In genomic region chr22:49136041-49136815, GRCh38 we compare ENCODE assay signal across 17 cellular contexts.
DNase-seq lines count a peak whose midpoint lies in the region; ATAC-seq and TF ChIP-seq lines count a peak whose summit lies in the region.
"Had no signal": no experiment of that assay in that cellular context is flagged by ENCODE, and none has a peak within 500 bp of the region (broad histone marks: within the 10 kb centered on the region; RNA-seq: fewer than 3 reads in every experiment).

No MANE protein-coding gene starts in this region.

- H3K4me3 ChIP-seq in HEK293 (ENCODE audit: low read depth, low read length) (no peak overlapping the region), sigmoid colon (no peak overlapping the region), mucosa of descending colon (no peak overlapping the region)
- H3K4me3 ChIP-seq: A549 had no signal

- no peak for TF ChIP-seq EP300 in sigmoid colon (IDR thresholded peaks at IDR 0.05)

- H3K4me3 Mint-ChIP-seq in activated CD8-positive, alpha-beta memory T cell treated with anti-CD3 and anti-CD28 coated beads, Interleukin-2, amount 10 ng/mL, durations not matched to agents 7 days and 5 days: no peak overlapping the region
- no peak overlapping the region for H3K4me3 Mint-ChIP-seq in nephron progenitor cell
- no peak overlapping the region for H3K4me3 Mint-ChIP-seq in activated CD4-positive, alpha-beta T cell treated with anti-CD3 and anti-CD28 coated beads for 36 hours
- H3K4me3 Mint-ChIP-seq: CD4-positive, CD25-positive, alpha-beta regulatory T cell; CD8-positive, alpha-beta memory T cell; H9 had no signal

- H3K36me3 ChIP-seq in HEK293 (ENCODE audit: control insufficient read depth in 2 of 2, insufficient read depth in 1 of 2, low read length in 2 of 2) (no peaks in the 10 kb centered on the region), sigmoid colon (no peaks in the 10 kb centered on the region), mucosa of descending colon (ENCODE audit: low read depth) (no peaks in the 10 kb centered on the region)

- H3K4me1 Mint-ChIP-seq in activated CD8-positive, alpha-beta memory T cell treated with anti-CD3 and anti-CD28 coated beads, Interleukin-2, amount 10 ng/mL, durations not matched to agents 7 days and 5 days: no peaks in the 10 kb centered on the region
- peaks cover 42% of the 10 kb centered on the region for H3K4me1 Mint-ChIP-seq in nephron progenitor cell
- no peaks in the 10 kb centered on the region for H3K4me1 Mint-ChIP-seq in activated CD4-positive, alpha-beta T cell treated with anti-CD3 and anti-CD28 coated beads for 36 hours
- H3K4me1 Mint-ChIP-seq: CD4-positive, CD25-positive, alpha-beta regulatory T cell; CD8-positive, alpha-beta memory T cell had no signal

- no peaks in the 10 kb centered on the region for H3K9me3 ChIP-seq in HEK293 (ENCODE audit: control insufficient read depth, insufficient read depth, low read depth, low read length)
- no peaks in the 10 kb centered on the region for H3K9me3 ChIP-seq in sigmoid colon
- H3K9me3 ChIP-seq in mucosa of descending colon: no peaks in the 10 kb centered on the region
- H3K9me3 ChIP-seq: A549 had no signal

- 72 to 82% methylated on average over 25 of the region's 25 CpGs for WGBS in sigmoid colon, 2 donors

- no peaks in the 10 kb centered on the region for H3K36me3 Mint-ChIP-seq in activated CD8-positive, alpha-beta memory T cell treated with anti-CD3 and anti-CD28 coated beads, Interleukin-2, amount 10 ng/mL, durations not matched to agents 7 days and 5 days
- H3K36me3 Mint-ChIP-seq in nephron progenitor cell (ENCODE audit: low read depth): no peaks in the 10 kb centered on the region
- H3K36me3 Mint-ChIP-seq in activated CD4-positive, alpha-beta T cell treated with anti-CD3 and anti-CD28 coated beads for 36 hours (ENCODE audit: low read depth): no peaks in the 10 kb centered on the region
- H3K36me3 Mint-ChIP-seq: CD4-positive, CD25-positive, alpha-beta regulatory T cell; CD8-positive, alpha-beta memory T cell had no signal

- no peak overlapping the region for H3K27ac ChIP-seq in HEK293 (ENCODE audit: extremely low read depth, low read depth, low read length)
- H3K27ac ChIP-seq in sigmoid colon: no peak overlapping the region
- H3K27ac ChIP-seq: 22Rv1, A549, HL-60 had no signal

- no peaks in the 10 kb centered on the region for H3K27me3 Mint-ChIP-seq in activated CD8-positive, alpha-beta memory T cell treated with anti-CD3 and anti-CD28 coated beads, Interleukin-2, amount 10 ng/mL, durations not matched to agents 7 days and 5 days
- H3K27me3 Mint-ChIP-seq in nephron progenitor cell (ENCODE audit: low read depth, poor library complexity): peaks cover 5% of the 10 kb centered on the region
- H3K27me3 Mint-ChIP-seq in activated CD4-positive, alpha-beta T cell treated with anti-CD3 and anti-CD28 coated beads for 36 hours: peaks cover 21% of the 10 kb centered on the region

- H3K4me1 ChIP-seq in HEK293 (ENCODE audit: control insufficient read depth, insufficient read depth, low read length): no peaks in the 10 kb centered on the region
- no peaks in the 10 kb centered on the region for H3K4me1 ChIP-seq in sigmoid colon
- no peaks in the 10 kb centered on the region for H3K4me1 ChIP-seq in mucosa of descending colon (ENCODE audit: low read depth)
- H3K4me1 ChIP-seq: A549 had no signal

- TF ChIP-seq POLR2A in sigmoid colon (IDR thresholded peaks at IDR 0.05): no peak

- TF ChIP-seq CTCF in HEK293 (tag by site-specific recombination; IDR thresholded peaks at IDR 0.05) (no peak), nephron progenitor cell (IDR thresholded peaks at IDR 0.05) (no peak), sigmoid colon (IDR thresholded peaks at IDR 0.05) (no peak), mucosa of descending colon (IDR thresholded peaks at IDR 0.05) (no peak)

- intact Hi-C loops in sigmoid colon (cut with DNase I) (no loop called here), mucosa of descending colon (cut with DNase I, micrococcal nuclease) (no loop called here)
- intact Hi-C loops in activated CD4-positive, alpha-beta T cell treated with anti-CD3 and anti-CD28 coated beads for 36 hours (cut with DNase I, micrococcal nuclease): no loop called here

- H3K9me3 Mint-ChIP-seq in activated CD8-positive, alpha-beta memory T cell treated with anti-CD3 and anti-CD28 coated beads, Interleukin-2, amount 10 ng/mL, durations not matched to agents 7 days and 5 days (ENCODE audit: low read depth): no peaks in the 10 kb centered on the region
- no peaks in the 10 kb centered on the region for H3K9me3 Mint-ChIP-seq in nephron progenitor cell
- no peaks in the 10 kb centered on the region for H3K9me3 Mint-ChIP-seq in activated CD4-positive, alpha-beta T cell treated with anti-CD3 and anti-CD28 coated beads for 36 hours (ENCODE audit: low read depth)
- H3K9me3 Mint-ChIP-seq: CD8-positive, alpha-beta memory T cell; H9 had no signal

- CTCF ChIA-PET in activated CD8-positive, alpha-beta memory T cell treated with anti-CD3 and anti-CD28 coated beads, Interleukin-2, amount 10 ng/mL, durations not matched to agents 7 days and 5 days (lab: Charles Lee): no interaction called here
- CTCF ChIA-PET in HEK293 (lab: Yijun Ruan, JAX): no interaction called here
- CTCF ChIA-PET in activated CD4-positive, alpha-beta T cell treated with anti-CD3 and anti-CD28 coated beads for 36 hours (lab: Charles Lee): no interaction called here

- peak; percentile 18 for DNase-seq in activated CD8-positive, alpha-beta memory T cell treated with anti-CD3 and anti-CD28 coated beads, Interleukin-2, amount 50 U/mL, for 48 hours
- DNase-seq in activated CD8-positive, alpha-beta memory T cell treated with anti-CD3 and anti-CD28 coated beads, Interleukin-2, amount 10 ng/mL, durations not matched to agents 7 days and 5 days: no peak
- DNase-seq in nephron progenitor cell (no peak), sigmoid colon (peak; percentile 27), DMS 273 (lab: John Stamatoyannopoulos, UW; ENCODE audit: unreplicated experiment) (no peak), mucosa of descending colon (no peak)
- DNase-seq in activated CD4-positive, alpha-beta T cell treated with anti-CD3 and anti-CD28 coated beads for 36 hours: no peak
- DNase-seq: AML-193; C1 segment of cervical spinal cord; CD4-positive, CD25-positive, alpha-beta regulatory T cell; CD8-positive, alpha-beta memory T cell; GOT3; H9 had no signal

- peaks cover 0 to 41% (median 0%) of the 10 kb centered on the region in 3 donors for H3K27me3 ChIP-seq in sigmoid colon

- POLR2A ChIA-PET in HEK293 (lab: Yijun Ruan, JAX): no interaction called here
- POLR2A ChIA-PET in activated CD4-positive, alpha-beta T cell treated with anti-CD3 and anti-CD28 coated beads for 36 hours (lab: Charles Lee): no interaction called here

- no peak for ATAC-seq in activated CD8-positive, alpha-beta memory T cell treated with anti-CD3 and anti-CD28 coated beads, Interleukin-2, amount 10 ng/mL, durations not matched to agents 7 days and 5 days
- ATAC-seq in mucosa of descending colon: no peak
- ATAC-seq in activated CD4-positive, alpha-beta T cell treated with anti-CD3 and anti-CD28 coated beads for 36 hours: no peak
- ATAC-seq: A549 had no signal

- H3K27ac Mint-ChIP-seq in activated CD8-positive, alpha-beta memory T cell treated with anti-CD3 and anti-CD28 coated beads, Interleukin-2, amount 10 ng/mL, durations not matched to agents 7 days and 5 days: no peak overlapping the region
- H3K27ac Mint-ChIP-seq in nephron progenitor cell: peak overlapping the region; percentile 43
- no peak overlapping the region for H3K27ac Mint-ChIP-seq in activated CD4-positive, alpha-beta T cell treated with anti-CD3 and anti-CD28 coated beads for 36 hours
- H3K27ac Mint-ChIP-seq: CD4-positive, CD25-positive, alpha-beta regulatory T cell; CD8-positive, alpha-beta memory T cell had no signal

TF ChIP-seq in HEK293, 187 proteins besides CTCF, POLR2A, EP300 and RAD21 (continues in another document):
- TF ChIP-seq GLIS2 (tag by site-specific recombination; IDR thresholded peaks at IDR 0.05): no peak
- no peak for TF ChIP-seq ZNF155 (tag by site-specific recombination; IDR thresholded peaks at IDR 0.05)
- no peak for TF ChIP-seq KLF10 (tag by site-specific recombination; IDR thresholded peaks at IDR 0.05)
- peak; percentile 46 for TF ChIP-seq ZFHX2 (tag by site-specific recombination; conservative IDR thresholded peaks at IDR 0.05)
- no peak for TF ChIP-seq AEBP2 (tag by site-specific recombination; IDR thresholded peaks at IDR 0.05; ENCODE audit: borderline replicate concordance)
- no peak for TF ChIP-seq YY1 (tag by site-specific recombination; IDR thresholded peaks at IDR 0.05)
- no peak for TF ChIP-seq ZNF560 (tag by site-specific recombination; IDR thresholded peaks at IDR 0.05; ENCODE audit: borderline replicate concordance)
- peak; percentile 42 for TF ChIP-seq EGR2 (tag by site-specific recombination; IDR thresholded peaks at IDR 0.05; ENCODE audit: low read depth)
- no peak for TF ChIP-seq ZNF23 (tag by site-specific recombination; IDR thresholded peaks at IDR 0.05; ENCODE audit: borderline replicate concordance)
- TF ChIP-seq ZFP41 (tag by site-specific recombination; IDR thresholded peaks at IDR 0.05; ENCODE audit: borderline replicate concordance): no peak
- no peak for TF ChIP-seq ZSCAN16 (tag by site-specific recombination; IDR thresholded peaks at IDR 0.05)
- no peak for TF ChIP-seq ZNF324 (tag by site-specific recombination; IDR thresholded peaks at IDR 0.05)

Comparison
In these comparisons a context has a peak if more than half of its experiments do, and no peak if none do; other contexts are left out.
1. DNase-seq: peak in activated CD8-positive, alpha-beta memory T cell treated with anti-CD3 and anti-CD28 coated beads, Interleukin-2, amount 50 U/mL, for 48 hours (single experiment) and sigmoid colon (single experiment); none in activated CD8-positive, alpha-beta memory T cell treated with anti-CD3 and anti-CD28 coated beads, Interleukin-2, amount 10 ng/mL, durations not matched to agents 7 days and 5 days (single experiment), nephron progenitor cell (single experiment), DMS 273 (single experiment), mucosa of descending colon (0 of 3) and activated CD4-positive, alpha-beta T cell treated with anti-CD3 and anti-CD28 coated beads for 36 hours (single experiment).